In genomic region chr10:11598749-11599396, GRCh38 we compare ENCODE assay signal across 1 cellular context.
A peak's percentile ranks its signal among the peaks of the same experiment; 100 is the strongest.
TF ChIP-seq lines count a peak whose summit lies in the region.

No MANE protein-coding gene starts in this region.

TF ChIP-seq in GM12878, 131 proteins besides CTCF, POLR2A, EP300 and RAD21:
- TF ChIP-seq ATF3 (IDR thresholded peaks at IDR 0.05; ENCODE audit: borderline replicate concordance, extremely low read depth, low read depth, low read length) (no peak), EED (IDR thresholded peaks at IDR 0.05; ENCODE audit: low read depth) (0 out of 2 replicates have a peak, but pooled peaks have one; percentile 30), ESRRA (IDR thresholded peaks at IDR 0.05; ENCODE audit: low read length) (no peak), BMI1 (IDR thresholded peaks at IDR 0.05; ENCODE audit: borderline replicate concordance) (no peak), CREB1 (IDR thresholded peaks at IDR 0.05; ENCODE audit: low read depth) (peak; percentile 69)
